In the genomic region with DNA sequence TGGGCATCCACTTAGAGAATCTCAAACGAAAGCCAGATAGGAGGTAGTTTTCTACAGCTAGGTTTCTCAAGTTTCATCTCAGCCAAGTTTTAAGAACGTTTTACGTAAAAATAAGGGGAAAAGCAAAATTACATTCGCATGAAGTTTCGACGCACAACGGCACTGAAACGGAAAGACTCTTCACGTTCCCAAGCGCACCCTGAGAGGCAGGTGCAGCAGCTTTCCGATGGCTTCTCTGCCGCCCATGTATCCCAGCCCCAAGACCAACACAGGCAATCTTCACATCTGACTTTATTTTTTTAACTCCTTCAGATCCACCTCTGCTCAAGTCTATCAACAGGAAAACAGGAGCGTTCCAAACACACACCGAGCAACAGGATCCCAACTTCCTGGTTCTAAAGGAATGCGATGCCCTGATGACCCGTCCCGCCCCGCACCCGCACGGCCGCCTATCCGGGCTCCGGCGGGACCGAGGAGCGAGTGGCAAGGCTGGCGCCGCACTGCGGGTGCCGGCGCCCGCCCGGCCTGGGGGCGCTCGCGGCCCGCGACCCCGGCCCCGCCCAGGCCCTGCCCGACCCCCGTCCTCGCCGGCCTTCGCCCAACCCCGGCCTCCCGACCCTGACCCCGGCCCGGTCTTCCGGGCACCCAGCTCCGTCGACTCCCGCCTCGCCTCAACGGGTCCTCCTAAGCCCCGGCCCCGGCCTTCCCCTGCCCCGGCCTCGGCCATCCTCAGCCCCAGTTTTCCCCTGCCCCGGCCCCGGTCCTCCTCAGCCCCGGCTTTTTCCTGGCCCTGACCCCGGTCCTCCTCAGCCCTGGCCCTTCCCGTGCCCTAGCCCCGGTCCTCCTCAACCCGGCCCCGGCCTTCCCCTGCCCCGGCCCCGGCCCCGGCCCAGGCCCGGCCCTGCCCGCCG, we compare ENCODE assay signal across 8 cellular contexts. TPM values are rescaled to one million over a fixed set of nuclear protein-coding genes. Genes with fewer than 3 reads are reported as not detected.
DNase-seq lines count a peak whose midpoint lies in the region; ATAC-seq, FAIRE-seq and TF ChIP-seq lines count a peak whose summit lies in the region.

No MANE protein-coding gene starts in this region.

- H3K4me2 ChIP-seq in H1 (ENCODE audit: insufficient read depth in 1 of 2, low read depth in 2 of 2, low read length in 2 of 2), result peak overlapping the region; percentile 77 to 87

- peaks cover 4% of the 10 kb centered on the region for H3K36me3 Mint-ChIP-seq in IgD-negative memory B cell
- H3K36me3 Mint-ChIP-seq in activated B cell treated with CpG ODN at 0.5 μM for 24 hours (ENCODE audit: low read depth), result peaks cover 18% of the 10 kb centered on the region

- no peak overlapping the region for H2BK5ac ChIP-seq in H1 (ENCODE audit: low read depth, low read length)

- H3K79me2 ChIP-seq in H1 (ENCODE audit: control insufficient read depth in 1 of 2, insufficient read depth in 2 of 2, low read length in 2 of 2), result peaks cover 46 to 51% of the 10 kb centered on the region in 2 experiments

- DNase-seq in NCI-H2029 (lab: John Stamatoyannopoulos, UW) (peak; percentile 1), NCI-H2029 treated with DMSO at 0.1 percent for 48 hours (lab: John Stamatoyannopoulos, UW) (no peak), activated B cell treated with CpG ODN at 0.5 μM for 24 hours (peak; percentile 46), H1 (ENCODE audit: low read depth in 1 of 2, low spot score in 2 of 2) (peak in 1 of 2 experiments; percentile 65), transverse colon (peak; percentile 76), GM19238 (ENCODE audit: insufficient read length, low spot score) (no peak)

- no peaks in the 10 kb centered on the region; the same call in 1 of the 2 replicates for H3K79me1 ChIP-seq in H1 (ENCODE audit: low read depth, low read length)

- ATAC-seq in activated B cell treated with CpG ODN at 0.5 μM for 24 hours (ENCODE audit: low read depth), result no peak

- H3K4me3 ChIP-seq in H1 (ENCODE audit: extremely low read depth in 1 of 4, insufficient read depth in 2 of 4, low read depth in 3 of 4, low read length in 4 of 4), result peak overlapping the region; percentile 73 to 98 (median 80)
- peak overlapping the region; percentile 84 for H3K4me3 ChIP-seq in mesodermal cell (ENCODE audit: extremely low read depth, insufficient read depth, low read length, poor library complexity, severe bottlenecking)
- H3K4me3 ChIP-seq in transverse colon, result peak overlapping the region; percentile 89 to 98 (median 91)

- H2BK12ac ChIP-seq in H1 (ENCODE audit: low read depth, low read length), result no peak overlapping the region; the same call in 1 of the 2 replicates

- H3K23ac ChIP-seq in H1 (ENCODE audit: insufficient read length), result no peak overlapping the region

- H3K4ac ChIP-seq in H1 (replicated peaks; ENCODE audit: insufficient read length, low read depth, low read length), result no peak overlapping the region

- peaks cover 15 to 18% of the 10 kb centered on the region in 2 experiments for H4K20me1 ChIP-seq in H1 (replicated peaks in 1 of 2; ENCODE audit: control insufficient read depth in 1 of 2, insufficient read depth in 2 of 2, low read length in 2 of 2)

- peak overlapping the region; percentile 45; the same call in 1 of the 2 replicates for H4K8ac ChIP-seq in H1 (ENCODE audit: extremely low read depth, insufficient read depth, low read length)

- no peak overlapping the region for H2BK120ac ChIP-seq in H1 (replicated peaks; ENCODE audit: low read depth, low read length)

- H3K9me3 ChIP-seq in H1 (ENCODE audit: insufficient read depth in 2 of 2, low read depth in 1 of 2, low read length in 1 of 2), result no peaks in the 10 kb centered on the region
- no peaks in the 10 kb centered on the region for H3K9me3 ChIP-seq in mesodermal cell (ENCODE audit: control insufficient read depth, low read length)
- no peaks in the 10 kb centered on the region for H3K9me3 ChIP-seq in transverse colon

- no peak for FAIRE-seq in H1 (lab: Jason Lieb, UNC)

- H3K27ac Mint-ChIP-seq in IgD-negative memory B cell (peak overlapping the region; percentile 83 to 97 (median 87)), activated B cell treated with CpG ODN at 0.5 μM for 24 hours (peak overlapping the region; percentile 87)

- H3K9ac ChIP-seq in H1 (replicated peaks in 1 of 4; ENCODE audit: extremely low read depth in 1 of 4, low read depth in 3 of 4, low read length in 3 of 4), result peak overlapping the region; percentile 54 to 99 (median 78)

- intact Hi-C loops in activated B cell treated with CpG ODN at 0.5 μM for 24 hours (cut with micrococcal nuclease), result loop anchor here (1.0 to 2.0 kb wide), 5 partner anchors 58 to 796 kb away; a partner anchor contains a TSS
- intact Hi-C loops in transverse colon (cut with DNase I; ENCODE audit: low total_unique reads), result no loop called here

- H3K4me1 ChIP-seq in H1 (replicated peaks in 1 of 4; ENCODE audit: control insufficient read depth in 3 of 4, insufficient read depth in 4 of 4, low read length in 3 of 4) (peaks cover 0 to 7% (median 5%) of the 10 kb centered on the region in 4 experiments; a peak in 4 of 7 replicates), mesodermal cell (ENCODE audit: control insufficient read depth, insufficient read depth, low read length, poor library complexity, severe bottlenecking) (peaks cover 9% of the 10 kb centered on the region), transverse colon (peaks cover 23 to 54% (median 41%) of the 10 kb centered on the region in 4 donors)

- H3K9me3 Mint-ChIP-seq in IgD-negative memory B cell, result no peaks in the 10 kb centered on the region
- H3K9me3 Mint-ChIP-seq in activated B cell treated with CpG ODN at 0.5 μM for 24 hours, result no peaks in the 10 kb centered on the region

- H3K18ac ChIP-seq in H1 (ENCODE audit: extremely low read depth, low read length), result peak overlapping the region; percentile 25; the same call in 1 of the 2 replicates

- TF ChIP-seq CTCF in activated B cell treated with CpG ODN at 0.5 μM for 24 hours (IDR thresholded peaks at IDR 0.05) (no peak), H1 (IDR thresholded peaks at IDR 0.05; ENCODE audit: control extremely low read depth in 1 of 3, insufficient read depth in 1 of 3, low read depth in 1 of 3, low read length in 3 of 3) (peak in 1 of 3 experiments; percentile 7; a peak in 1 of 4 replicates), transverse colon (IDR thresholded peaks at IDR 0.05) (no peak)

- peak overlapping the region; percentile 2 for H3K56ac ChIP-seq in H1 (replicated peaks; ENCODE audit: insufficient read length, low read depth, low read length)

- H3K27ac ChIP-seq in H1 (ENCODE audit: low read depth, low read length) (peak overlapping the region; percentile 69; the same call in 1 of the 2 replicates), mesodermal cell (ENCODE audit: low read depth, low read length, severe bottlenecking) (peak overlapping the region; percentile 80), transverse colon (peak overlapping the region; percentile 96 to 99 (median 98))

- TF ChIP-seq RAD21 in H1 (IDR thresholded peaks at IDR 0.05 in 1 of 2, conservative IDR thresholded peaks at IDR 0.05 in 1 of 2; ENCODE audit: low read depth in 2 of 2, low read length in 2 of 2), result 0 out of 4 replicates have a peak, but pooled peaks of 1 of the 2 experiments have one; percentile 2

- H3K4me3 Mint-ChIP-seq in IgD-negative memory B cell (peak overlapping the region; percentile 87 to 95 (median 92)), activated B cell treated with CpG ODN at 0.5 μM for 24 hours (peak overlapping the region; percentile 89)

- in situ Hi-C loops in transverse colon (cut with MboI; ENCODE audit: low pct_ligation_motif_present in 1 of 4, low pct_unique_long_range_greater_than_20kb in 1 of 4, low sequenced_read_pairs in 3 of 4), result no loop called here

- POLR2A ChIA-PET in activated B cell treated with CpG ODN at 0.5 μM for 24 hours (lab: Charles Lee), result interaction anchor here (0.7 to 4.2 kb wide), 13 partner anchors 11 to 127 kb away, joined by 3 to 45 read pairs (median 4); a partner anchor contains a TSS
- POLR2A ChIA-PET in H1 (lab: Charles Lee; ENCODE audit: partially characterized antibody), result interaction anchor here (0.8 to 3.2 kb wide), 9 partner anchors 8 to 120 kb away, joined by 3 to 28 read pairs (median 4); a partner anchor contains a TSS

- no peak overlapping the region for H2AFZ ChIP-seq in H1 (ENCODE audit: low read length)

- TF ChIP-seq POLR2A in H1 (IDR thresholded peaks at IDR 0.05; ENCODE audit: control extremely low read depth in 1 of 2, low read depth in 2 of 2, low read length in 2 of 2), result peak in 1 of 2 experiments; percentile 20; a peak in 1 of 3 replicates
- TF ChIP-seq POLR2A in transverse colon (IDR thresholded peaks at IDR 0.05), result peak; percentile 49

- no peak overlapping the region for H2BK20ac ChIP-seq in H1 (ENCODE audit: low read length)

- no peak overlapping the region for H4K5ac ChIP-seq in H1 (ENCODE audit: insufficient read length, low read depth, low read length)

- H3K27me3 Mint-ChIP-seq in IgD-negative memory B cell (peaks cover 6% of the 10 kb centered on the region), activated B cell treated with CpG ODN at 0.5 μM for 24 hours (peaks cover 2% of the 10 kb centered on the region)

- peaks cover 20 to 38% (median 28%) of the 10 kb centered on the region in 3 donors for H3K4me1 Mint-ChIP-seq in IgD-negative memory B cell
- H3K4me1 Mint-ChIP-seq in activated B cell treated with CpG ODN at 0.5 μM for 24 hours, result peaks cover 49% of the 10 kb centered on the region

- WGBS in H1 (ENCODE audit: extremely low coverage in 1 of 2, insufficient coverage in 1 of 2, insufficient read length in 1 of 2, insufficient replicate concordance in 2 of 2, low coverage in 1 of 2, low lambda C conversion rate in 2 of 2, missing lambda C conversion rate in 1 of 2), 2 experiments, result 2% methylated on average over 36 of the region's 73 CpGs; no CpG with 5 or more reads in 1 of the 2 experiments
- 0 to 1% methylated on average over 57 to 58 of the region's 73 CpGs for WGBS in mesodermal cell (ENCODE audit: insufficient coverage in 2 of 2), 2 experiments
- 1 to 2% methylated on average over 11 to 46 of the region's 73 CpGs for WGBS in transverse colon (ENCODE audit: low coverage in 1 of 2), 2 donors

- TF ChIP-seq EP300 in H1 (IDR thresholded peaks at IDR 0.05; ENCODE audit: borderline replicate concordance in 1 of 2, low read depth in 2 of 2, low read length in 2 of 2), result no peak
- no peak for TF ChIP-seq EP300 in transverse colon (IDR thresholded peaks at IDR 0.05; ENCODE audit: low read depth)

- no peak overlapping the region for H3K14ac ChIP-seq in H1 (ENCODE audit: insufficient read length)

- peak overlapping the region; percentile 40; the same call in 1 of the 2 replicates for H2AK5ac ChIP-seq in H1 (ENCODE audit: low read depth, low read length)

- CTCF ChIA-PET in activated B cell treated with CpG ODN at 0.5 μM for 24 hours (lab: Charles Lee) (interaction anchor here (0.5 kb wide), 1 partner anchor 79 kb away, joined by 3 read pairs; no protein-coding TSS in a partner anchor), H1 (lab: Charles Lee; ENCODE audit: partially characterized antibody) (interaction anchor here (1.8 kb wide), 1 partner anchor 25 kb away, joined by 4 read pairs; no protein-coding TSS in a partner anchor)

- no peak overlapping the region for H4K91ac ChIP-seq in H1 (replicated peaks; ENCODE audit: insufficient read length, low read length)

- peaks cover 2% of the 10 kb centered on the region; the same call in 1 of the 2 replicates for H3K23me2 ChIP-seq in H1 (ENCODE audit: low read depth, low read length)

- no peaks in the 10 kb centered on the region for H3K27me3 ChIP-seq in H1 (replicated peaks in 1 of 4; ENCODE audit: control insufficient read depth in 3 of 4, extremely low read depth in 1 of 4, insufficient read depth in 3 of 4, low read length in 3 of 4)
- H3K27me3 ChIP-seq in transverse colon, result no peaks in the 10 kb centered on the region

- H3K36me3 ChIP-seq in H1 (ENCODE audit: control insufficient read depth in 2 of 4, insufficient read depth in 4 of 4, low read length in 3 of 4), result no peaks in the 10 kb centered on the region
- peaks cover 30% of the 10 kb centered on the region for H3K36me3 ChIP-seq in mesodermal cell (ENCODE audit: control insufficient read depth, insufficient read depth, low read length)
- no peaks in the 10 kb centered on the region for H3K36me3 ChIP-seq in transverse colon

- H2BK15ac ChIP-seq in H1 (ENCODE audit: low read length), result no peak overlapping the region

RNA-seq across cellular contexts. Expression of a gene that starts 0.8 kb away (rescaled TPM):
- polyA plus RNA-seq in IgD-negative memory B cell (31.3 TPM), H1 (2011; rRNA removed) (20.1 and 21.7 TPM in 2 replicates)
- total RNA-seq in activated B cell treated with CpG ODN at 0.5 μM for 24 hours (98.2 and 103 TPM in 2 replicates), transverse colon (100 to 1,000 TPM in 1 of 4 donors, 10 to 100 TPM in 3; 89.2 to 148 (median 96.4) TPM)
- total RNA-seq in H1 (2021; fragmentation: NEBNext Ultra II Directional; extraction: Animal tissue kit (Norgen Biotek cat#: 25700)), result 78.6 and 82.8 TPM in 2 replicates
- 24.2 TPM for polyA plus RNA-seq in H1 (2011; cell fraction: cytosol; rRNA removed)
- 56.9 TPM for polyA plus RNA-seq in H1 (2011; cell fraction: nucleus; rRNA removed)
- 22.6 to 36.3 TPM (median 27.3 TPM) in 4 replicates for polyA plus RNA-seq in H1 (2012, experiment 1 of 2)
- polyA plus RNA-seq in H1 (2012, experiment 2 of 2), result 5.4 TPM
- 21.5 TPM for polyA plus RNA-seq in H1 (2013, experiment 1 of 2)
- 19.5 TPM for polyA plus RNA-seq in H1 (2013, experiment 2 of 2)
- polyA minus RNA-seq in H1 (2011; rRNA and poly(A)+ RNA removed), result 64.2 and 84.0 TPM in 2 replicates
- polyA minus RNA-seq in H1 (2011; cell fraction: cytosol; rRNA and poly(A)+ RNA removed), result 38.7 TPM
- polyA minus RNA-seq in H1 (2011; cell fraction: nucleus; rRNA and poly(A)+ RNA removed), result 84.8 TPM
- 29.4 TPM for polyA plus RNA-seq in mesodermal cell (2013, experiment 1 of 2)
- polyA plus RNA-seq in mesodermal cell (2013, experiment 2 of 2), result 26.4 TPM

RNA-seq across cellular contexts. Expression of a gene that starts 57.6 kb away (rescaled TPM):
- polyA plus RNA-seq in IgD-negative memory B cell (20.7 TPM), H1 (2011; rRNA removed) (15.5 and 16.9 TPM in 2 replicates)
- total RNA-seq in activated B cell treated with CpG ODN at 0.5 μM for 24 hours (68.0 and 73.8 TPM in 2 replicates), transverse colon (10 to 100 TPM in 3 of 4 donors, 1 to 10 TPM in 1; 9.4 to 25.4 (median 17.1) TPM)
- total RNA-seq in H1 (2021; fragmentation: NEBNext Ultra II Directional; extraction: Animal tissue kit (Norgen Biotek cat#: 25700)), result 89.2 and 98.1 TPM in 2 replicates
- polyA plus RNA-seq in H1 (2011; cell fraction: cytosol; rRNA removed), result 39.6 TPM
- polyA plus RNA-seq in H1 (2011; cell fraction: nucleus; rRNA removed), result 31.4 TPM
- 62.2 to 74.1 TPM (median 65.8 TPM) in 4 replicates for polyA plus RNA-seq in H1 (2012, experiment 1 of 2)
- polyA plus RNA-seq in H1 (2012, experiment 2 of 2), result 2.7 TPM
- 43.9 TPM for polyA plus RNA-seq in H1 (2013, experiment 1 of 2)
- 43.8 TPM for polyA plus RNA-seq in H1 (2013, experiment 2 of 2)
- polyA minus RNA-seq in H1 (2011; rRNA and poly(A)+ RNA removed), result 46.1 and 49.7 TPM in 2 replicates
- 27.1 TPM for polyA minus RNA-seq in H1 (2011; cell fraction: cytosol; rRNA and poly(A)+ RNA removed)
- polyA minus RNA-seq in H1 (2011; cell fraction: nucleus; rRNA and poly(A)+ RNA removed), result 63.6 TPM
- 54.4 TPM for polyA plus RNA-seq in mesodermal cell (2013, experiment 1 of 2)
- polyA plus RNA-seq in mesodermal cell (2013, experiment 2 of 2), result 65.8 TPM

Comparison
In these comparisons a context has a peak if more than half of its experiments do, and no peak if none do; other contexts are left out.
1. DNase-seq: peak in NCI-H2029 (single experiment), activated B cell treated with CpG ODN at 0.5 μM for 24 hours (single experiment) and transverse colon (single experiment); none in NCI-H2029 treated with DMSO at 0.1 percent for 48 hours (single experiment) and GM19238 (single experiment).
2. Peak in every context shown above with its lines, with median percentiles within 50 percentile points of each other: H3K27ac ChIP-seq and H3K4me3 ChIP-seq.